Comparison of ENCODE assay signal across 9 cellular contexts in the genomic region with DNA sequence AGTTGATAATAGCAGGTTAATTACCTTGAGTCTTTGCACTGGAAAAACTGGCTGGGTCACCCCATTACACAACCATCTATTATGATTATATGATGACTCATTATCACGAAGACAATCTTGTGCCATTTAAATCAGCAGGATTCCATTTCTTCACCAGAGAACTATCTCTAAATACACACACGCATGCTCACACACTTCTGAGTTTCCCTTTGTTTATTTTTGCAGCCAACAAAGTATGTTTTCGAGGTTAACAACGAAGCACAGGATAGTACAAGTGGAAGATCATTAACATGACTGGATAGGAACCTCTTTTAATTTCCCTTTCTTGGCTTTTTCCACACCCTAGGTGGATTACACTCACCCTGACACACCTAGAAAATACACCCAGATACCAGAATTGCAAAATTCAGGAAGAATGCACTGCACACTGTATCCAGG. TPM values are rescaled to one million over a fixed set of nuclear protein-coding genes. Genes with fewer than 3 reads are reported as not detected.
DNase-seq lines count a peak whose midpoint lies in the region; ATAC-seq and TF ChIP-seq lines count a peak whose summit lies in the region.
"Had no signal": no experiment of that assay in that cellular context is flagged by ENCODE, and none has a peak within 500 bp of the region (broad histone marks: within the 10 kb centered on the region; RNA-seq: fewer than 3 reads in every experiment).

No MANE protein-coding gene starts in this region.

- H3K27me3 ChIP-seq in esophagus squamous epithelium (no peaks in the 10 kb centered on the region), skeletal muscle satellite cell (ENCODE audit: control insufficient read depth, insufficient read depth, low read length) (no peaks in the 10 kb centered on the region)

- no peak overlapping the region for H3K27ac Mint-ChIP-seq in natural killer cell

- no peak overlapping the region for H3K4me3 ChIP-seq in esophagus squamous epithelium
- H3K4me3 ChIP-seq in skeletal muscle satellite cell (ENCODE audit: low read length) = no peak overlapping the region

- intact Hi-C loops in esophagus squamous epithelium (cut with DNase I) (no loop called here), natural killer cell (cut with micrococcal nuclease) (no loop called here)

- peaks cover 3 to 77% (median 21%) of the 10 kb centered on the region in 3 donors for H3K4me1 ChIP-seq in esophagus squamous epithelium
- H3K4me1 ChIP-seq in skeletal muscle satellite cell (ENCODE audit: control insufficient read depth, insufficient read depth, low read length) = peaks cover 26% of the 10 kb centered on the region

- ATAC-seq in GM19463 (IDR thresholded peaks at IDR 0.05; ENCODE audit: unreplicated experiment) (no peak), HG03196 (IDR thresholded peaks at IDR 0.05; ENCODE audit: unreplicated experiment) (no peak), natural killer cell (no peak)

- H3K9me3 ChIP-seq in esophagus squamous epithelium (no peaks in the 10 kb centered on the region), skeletal muscle satellite cell (replicated peaks; ENCODE audit: low read length) (no peaks in the 10 kb centered on the region)

- peak overlapping the region; percentile 67 for H3K4me2 ChIP-seq in skeletal muscle satellite cell (ENCODE audit: low read length)

- H3K9me3 Mint-ChIP-seq in natural killer cell = no peaks in the 10 kb centered on the region

- DNase-seq in GM04503 (ENCODE audit: low read depth) = peak; percentile 68
- DNase-seq in NCI-H748 treated with DMSO at 0.1 percent for 48 hours (lab: John Stamatoyannopoulos, UW) = peak; percentile 96
- no peak for DNase-seq in esophagus squamous epithelium (lab: John Stamatoyannopoulos, UW)
- DNase-seq in central memory CD4-positive, alpha-beta T cell = no peak
- no peak for DNase-seq in natural killer cell
- DNase-seq: KBM-7 had no signal

- no peak overlapping the region for H3K4me3 Mint-ChIP-seq in natural killer cell

- H3K4me1 Mint-ChIP-seq in natural killer cell = no peaks in the 10 kb centered on the region

- H3K27ac ChIP-seq in esophagus squamous epithelium = peak overlapping the region; percentile 80 to 99 (median 86)

- WGBS in esophagus squamous epithelium, 2 donors = 15 to 17% methylated on average over 4 of the region's 4 CpGs

- H3K36me3 Mint-ChIP-seq in natural killer cell = no peaks in the 10 kb centered on the region

- H3K27me3 Mint-ChIP-seq in natural killer cell (ENCODE audit: low read depth in 2 of 2) = peaks cover 27 to 69% of the 10 kb centered on the region in 2 donors

- TF ChIP-seq POLR2A in esophagus squamous epithelium (IDR thresholded peaks at IDR 0.05) = no peak

- H3K9ac ChIP-seq in skeletal muscle satellite cell (ENCODE audit: low read depth, low read length) = no peak overlapping the region

- H3K36me3 ChIP-seq in esophagus squamous epithelium (peaks cover 0 to 41% (median 5%) of the 10 kb centered on the region in 3 donors), skeletal muscle satellite cell (ENCODE audit: insufficient read depth, low read length) (no peaks in the 10 kb centered on the region)

- no peak for TF ChIP-seq CTCF in esophagus squamous epithelium (IDR thresholded peaks at IDR 0.05)
- TF ChIP-seq CTCF in natural killer cell (IDR thresholded peaks at IDR 0.05) = no peak

RNA-seq across cellular contexts. Expression of a gene that starts 18.9 kb away (rescaled TPM):
- total RNA-seq in esophagus squamous epithelium (100 to 1,000 TPM; 586 to 976 (median 833) TPM), natural killer cell (1 to 10 TPM in 1 of 3 donors, under 1 TPM in 1, not detected in 1; 0.05 to 1.6 TPM)
- total RNA-seq in skeletal muscle satellite cell (2012; rRNA removed) = 20.8 TPM in 2 replicates

Comparison
In these comparisons a context has a peak if more than half of its experiments do, and no peak if none do; other contexts are left out.
1. DNase-seq: peak in GM04503 (single experiment) and NCI-H748 treated with DMSO at 0.1 percent for 48 hours (single experiment); none in esophagus squamous epithelium (single experiment), central memory CD4-positive, alpha-beta T cell (single experiment) and natural killer cell (single experiment).
2. RNA of a gene that starts 18.9 kb away (total RNA-seq): 586 to 976 TPM in esophagus squamous epithelium; 0.05 to 1.6 TPM in natural killer cell; every median in the first group is over 100 times any median in the second.